6 cellular contexts compared by ENCODE assay signal in the genomic region with DNA sequence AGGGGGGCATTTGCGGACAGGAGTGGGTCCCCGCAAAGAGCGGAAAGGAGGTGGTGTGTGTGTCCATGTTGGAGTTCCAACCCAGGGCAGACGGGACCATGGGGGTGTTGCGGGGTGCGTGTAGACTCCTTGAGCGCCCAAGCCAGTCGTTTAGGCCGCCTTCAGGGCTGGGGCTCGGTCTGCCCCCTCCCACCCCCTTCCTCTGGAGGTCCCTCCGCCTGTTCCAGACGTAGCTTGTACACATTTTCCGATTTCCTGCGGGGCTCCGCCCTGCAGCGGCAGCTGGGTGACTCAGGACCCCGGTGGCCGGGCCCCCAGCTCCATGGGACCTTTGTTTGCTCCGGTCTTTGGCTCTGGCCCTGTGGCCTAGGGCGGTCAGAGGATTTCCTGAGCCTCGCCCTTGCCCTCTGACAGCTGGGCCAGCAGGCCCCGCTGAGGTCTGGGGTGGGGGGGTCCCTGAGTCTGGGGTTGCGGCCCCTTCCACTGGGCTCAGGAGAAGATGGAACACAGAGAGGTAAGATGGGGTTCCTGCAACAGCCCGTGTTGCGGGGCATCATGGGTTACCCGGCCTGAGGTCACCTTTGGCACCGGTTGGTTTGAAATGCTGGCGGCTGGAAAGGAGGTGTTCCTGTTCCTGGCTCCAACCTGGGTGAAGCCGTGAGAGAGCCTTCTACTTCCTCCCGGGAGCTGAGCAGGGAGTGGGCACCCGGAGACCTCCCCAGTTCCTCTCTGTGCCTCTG. TPM values are rescaled to one million over a fixed set of nuclear protein-coding genes. Genes with fewer than 3 reads are reported as not detected.
DNase-seq lines count a peak whose midpoint lies in the region; TF ChIP-seq lines count a peak whose summit lies in the region.

No MANE protein-coding gene starts in this region.

- intact Hi-C loops in Calu3 (cut with micrococcal nuclease; ENCODE audit: unreplicated experiment), result no loop called here

- DNase-seq in Calu3, result no peak
- DNase-seq in activated naive CD8-positive, alpha-beta T cell treated with anti-CD3 and anti-CD28 coated beads for 36 hours, result no peak
- DNase-seq in mesothelial cell of epicardium (ENCODE audit: low spot score in 2 of 2, unreplicated experiment in 2 of 2), result no peak
- DNase-seq in NCI-H1694 (lab: John Stamatoyannopoulos, UW), result no peak
- no peak for DNase-seq in COLO668 (lab: John Stamatoyannopoulos, UW; ENCODE audit: unreplicated experiment)
- DNase-seq in ACHN, result no peak

- H3K27ac Mint-ChIP-seq in Calu3 (ENCODE audit: unreplicated experiment) (no peak overlapping the region), mesothelial cell of epicardium (no peak overlapping the region)
- peak overlapping the region; percentile 23 for H3K27ac Mint-ChIP-seq in activated naive CD8-positive, alpha-beta T cell treated with anti-CD3 and anti-CD28 coated beads for 36 hours

- H3K4me3 Mint-ChIP-seq in Calu3 (ENCODE audit: low read depth, unreplicated experiment) (peak overlapping the region; percentile 75), mesothelial cell of epicardium (peak overlapping the region; percentile 78)
- peak overlapping the region; percentile 82 for H3K4me3 Mint-ChIP-seq in activated naive CD8-positive, alpha-beta T cell treated with anti-CD3 and anti-CD28 coated beads for 36 hours

- H3K27me3 Mint-ChIP-seq in Calu3 (ENCODE audit: unreplicated experiment) (no peaks in the 10 kb centered on the region), mesothelial cell of epicardium (ENCODE audit: low read depth) (no peaks in the 10 kb centered on the region)
- H3K27me3 Mint-ChIP-seq in activated naive CD8-positive, alpha-beta T cell treated with anti-CD3 and anti-CD28 coated beads for 36 hours, result no peaks in the 10 kb centered on the region

- H3K9me3 Mint-ChIP-seq in Calu3 (ENCODE audit: low read depth, unreplicated experiment) (no peaks in the 10 kb centered on the region), mesothelial cell of epicardium (no peaks in the 10 kb centered on the region)
- no peaks in the 10 kb centered on the region for H3K9me3 Mint-ChIP-seq in activated naive CD8-positive, alpha-beta T cell treated with anti-CD3 and anti-CD28 coated beads for 36 hours

- TF ChIP-seq CTCF in Calu3 (IDR thresholded peaks at IDR 0.05; ENCODE audit: unreplicated experiment), result no peak
- no peak for TF ChIP-seq CTCF in mesothelial cell of epicardium (IDR thresholded peaks at IDR 0.05; ENCODE audit: unreplicated experiment)

- H3K4me1 Mint-ChIP-seq in Calu3 (ENCODE audit: low read depth, unreplicated experiment) (no peaks in the 10 kb centered on the region), mesothelial cell of epicardium (peaks cover 5% of the 10 kb centered on the region)
- peaks cover 10% of the 10 kb centered on the region for H3K4me1 Mint-ChIP-seq in activated naive CD8-positive, alpha-beta T cell treated with anti-CD3 and anti-CD28 coated beads for 36 hours

- CTCF ChIA-PET in Calu3 (lab: Charles Lee), result no interaction called here

- H3K36me3 Mint-ChIP-seq in Calu3 (ENCODE audit: insufficient read depth, unreplicated experiment) (peaks cover 16% of the 10 kb centered on the region), mesothelial cell of epicardium (no peaks in the 10 kb centered on the region)
- no peaks in the 10 kb centered on the region for H3K36me3 Mint-ChIP-seq in activated naive CD8-positive, alpha-beta T cell treated with anti-CD3 and anti-CD28 coated beads for 36 hours

- no TSS peak for BruUV-seq in Calu3 (replicated peaks; lab: Mats Ljungman, UMichigan)

- in situ Hi-C loops in ACHN (cut with HindIII; ENCODE audit: low pct_ligation_motif_present, low pct_unique_long_range_greater_than_20kb, low sequenced_read_pairs), result no loop called here

RNA-seq across cellular contexts. Expression of a gene that starts 1.5 kb away (rescaled TPM):
- total RNA-seq in Calu3 (2022), result 6.8 and 7.7 TPM in 2 replicates
- total RNA-seq in activated naive CD8-positive, alpha-beta T cell treated with anti-CD3 and anti-CD28 coated beads for 36 hours, result 1 to 10 TPM; 7.2 to 7.8 TPM
- total RNA-seq in mesothelial cell of epicardium, result 5.2 to 6.6 TPM (median 5.9 TPM) in 3 replicates

RNA-seq across cellular contexts. Expression of a gene that starts 14.8 kb away (rescaled TPM):
- total RNA-seq in Calu3 (2022) (321 and 367 TPM in 2 replicates), mesothelial cell of epicardium (443 to 471 TPM (median 467 TPM) in 3 replicates)
- 100 to 1,000 TPM; 953 to 971 TPM for total RNA-seq in activated naive CD8-positive, alpha-beta T cell treated with anti-CD3 and anti-CD28 coated beads for 36 hours

RNA-seq across cellular contexts. Expression of a gene that starts 20.1 kb away (rescaled TPM):
- total RNA-seq in Calu3 (2022), result 35.4 and 36.5 TPM in 2 replicates
- 10 to 100 TPM; 47.1 to 52.6 TPM for total RNA-seq in activated naive CD8-positive, alpha-beta T cell treated with anti-CD3 and anti-CD28 coated beads for 36 hours
- total RNA-seq in mesothelial cell of epicardium, result 20.7 to 22.6 TPM (median 21.6 TPM) in 3 replicates

RNA-seq across cellular contexts. Expression of a gene that starts 47.1 kb away (rescaled TPM):
- total RNA-seq in Calu3 (2022) (52.4 and 53.2 TPM in 2 replicates), mesothelial cell of epicardium (35.2 to 38.3 TPM (median 37.2 TPM) in 3 replicates)
- 10 to 100 TPM; 34.3 to 38.1 TPM for total RNA-seq in activated naive CD8-positive, alpha-beta T cell treated with anti-CD3 and anti-CD28 coated beads for 36 hours
